11 cellular contexts compared by ENCODE assay signal in the genomic region with DNA sequence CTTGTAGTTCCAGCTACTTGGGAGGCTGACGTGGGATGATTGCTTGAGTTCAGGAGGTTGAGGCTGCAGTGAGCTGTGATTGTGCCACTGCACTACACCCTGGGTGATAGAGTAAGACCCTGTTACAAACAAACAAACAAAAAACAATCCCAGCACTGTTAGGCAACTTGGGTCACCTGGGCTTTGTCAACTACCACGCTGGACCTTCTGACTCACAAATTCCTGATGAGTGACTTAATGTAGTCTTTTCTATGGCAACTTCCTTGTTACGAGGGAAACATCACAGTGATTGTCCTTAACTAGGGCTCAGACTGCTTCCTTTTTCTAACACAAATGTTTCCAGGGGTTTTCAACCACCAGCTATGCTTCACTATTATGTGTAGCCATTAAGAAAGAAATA.
DNase-seq lines count a peak whose midpoint lies in the region; ATAC-seq, FAIRE-seq and TF ChIP-seq lines count a peak whose summit lies in the region.
"Had no signal": no experiment of that assay in that cellular context is flagged by ENCODE, and none has a peak within 500 bp of the region (broad histone marks: within the 10 kb centered on the region; RNA-seq: fewer than 3 reads in every experiment).

No MANE protein-coding gene starts in this region.

- H3K4me1 ChIP-seq in HCT116 (ENCODE audit: control insufficient read depth in 1 of 2, insufficient read depth in 2 of 2, low read length in 2 of 2) (peaks cover 3 to 15% of the 10 kb centered on the region in 2 experiments), foreskin keratinocyte (no peaks in the 10 kb centered on the region), small intestine (ENCODE audit: control insufficient read depth in 2 of 2, insufficient read depth in 1 of 2, low read depth in 1 of 2, low read length in 1 of 2) (no peaks in the 10 kb centered on the region), ovary (ENCODE audit: insufficient read depth) (peaks cover 1% of the 10 kb centered on the region)

- CTCF ChIA-PET in HCT116 (lab: Charles Lee) = no interaction called here

- H3K36me3 ChIP-seq in HCT116 (ENCODE audit: control insufficient read depth in 1 of 2, insufficient read depth in 2 of 2, low read length in 2 of 2) = no peaks in the 10 kb centered on the region
- H3K36me3 ChIP-seq in small intestine (ENCODE audit: control insufficient read depth in 2 of 2, insufficient read depth in 2 of 2, low read length in 2 of 2) = no peaks in the 10 kb centered on the region
- no peaks in the 10 kb centered on the region for H3K36me3 ChIP-seq in ovary

- TF ChIP-seq CTCF in HCT116 (IDR thresholded peaks at IDR 0.05 in 2 of 3, conservative IDR thresholded peaks at IDR 0.05 in 1 of 3; ENCODE audit: borderline replicate concordance in 1 of 3, insufficient read depth in 1 of 3, low read depth in 2 of 3, low read length in 2 of 3) (no peak), foreskin keratinocyte (conservative IDR thresholded peaks at IDR 0.05) (no peak), ovary (IDR thresholded peaks at IDR 0.05) (no peak)

- no peak for TF ChIP-seq POLR2A in HCT116 (IDR thresholded peaks at IDR 0.05; ENCODE audit: borderline replicate concordance, extremely low read depth, insufficient read depth, insufficient read length)
- no peak for TF ChIP-seq POLR2A in ovary (IDR thresholded peaks at IDR 0.05)

- no peaks in the 10 kb centered on the region for H3K9me3 ChIP-seq in HCT116 (ENCODE audit: control insufficient read depth in 1 of 2, insufficient read depth in 1 of 2, low read depth in 1 of 2, low read length in 2 of 2)
- no peaks in the 10 kb centered on the region for H3K9me3 ChIP-seq in small intestine (ENCODE audit: control insufficient read depth, low read depth)
- no peaks in the 10 kb centered on the region for H3K9me3 ChIP-seq in ovary

- H3K4me2 ChIP-seq in HCT116 (ENCODE audit: low read length) = peak overlapping the region; percentile 46

- POLR2A ChIA-PET in HCT116 (lab: Charles Lee) = no interaction called here

- H2AFZ ChIP-seq in HCT116 (ENCODE audit: low read depth, low read length, poor library complexity, severe bottlenecking) = no peak overlapping the region

- no peak overlapping the region for H3K9ac ChIP-seq in HCT116 (ENCODE audit: low read length)

- H3K4me3 ChIP-seq in HCT116 (replicated peaks in 1 of 2; ENCODE audit: low read depth in 1 of 2, low read length in 2 of 2) = no peak overlapping the region
- no peak overlapping the region for H3K4me3 ChIP-seq in small intestine (ENCODE audit: low read depth in 1 of 2, low read length in 2 of 2)
- H3K4me3 ChIP-seq in ovary = no peak overlapping the region

- no peaks in the 10 kb centered on the region for H4K20me1 ChIP-seq in HCT116 (ENCODE audit: insufficient read depth)

- no peak for TF ChIP-seq EP300 in ovary (IDR thresholded peaks at IDR 0.05)

- ATAC-seq in HCT116 (peak; percentile 44), foreskin keratinocyte (peak; percentile 98), GM18909 (IDR thresholded peaks at IDR 0.05; ENCODE audit: poor library complexity, unreplicated experiment) (no peak), left ventricle myocardium superior (no peak)

- RAD21 ChIA-PET in HCT116 (lab: Charles Lee; ENCODE audit: low non-redundant PET in 1 of 2, low total read pairs in 2 of 2, uncharacterized antibody in 2 of 2, unreplicated experiment in 2 of 2) = no interaction called here

- H3K79me2 ChIP-seq in HCT116 (ENCODE audit: insufficient read depth, low read length) = no peaks in the 10 kb centered on the region

- peak; percentile 67 for DNase-seq in HCT116 (ENCODE audit: low read depth, low spot score)
- DNase-seq in SKM-1 treated with dmso at 0.1 percent for 144 hours (lab: John Stamatoyannopoulos, UW; ENCODE audit: unreplicated experiment) = peak; percentile 72
- peak; percentile 71 to 86 for DNase-seq in foreskin keratinocyte
- DNase-seq in small intestine = peak; percentile 34
- no peak for DNase-seq in posterior vena cava (ENCODE audit: low spot score)
- DNase-seq in ovary = no peak
- DNase-seq in left ventricle myocardium superior = no peak
- DNase-seq: glutamatergic neuron, NCI-H510A treated with DMSO at 0.1 percent for 48 hours had no signal

- no peak for FAIRE-seq in small intestine (lab: Jason Lieb, UNC)
- FAIRE-seq: G401.6 had no signal

- intact Hi-C loops in HCT116 (cut with micrococcal nuclease) (no loop called here), posterior vena cava (cut with DNase I) (no loop called here), ovary (cut with DNase I) (no loop called here), left ventricle myocardium superior (cut with micrococcal nuclease) (no loop called here)

- H3K27ac ChIP-seq in HCT116 (ENCODE audit: low read depth, low read length) = no peak overlapping the region
- H3K27ac ChIP-seq in foreskin keratinocyte = peak overlapping the region; percentile 59
- peak overlapping the region in 1 of 2 donors; percentile 38 for H3K27ac ChIP-seq in small intestine (ENCODE audit: low read depth in 1 of 2, low read length in 1 of 2)
- no peak overlapping the region for H3K27ac ChIP-seq in ovary

- TF ChIP-seq RAD21 in HCT116 (IDR thresholded peaks at IDR 0.05; ENCODE audit: low read depth) = no peak

- 45 to 56% (median 50%) methylated on average over 3 of the region's 3 CpGs for WGBS in small intestine, 3 donors
- WGBS in ovary, 3 donors = 66 to 71% (median 70%) methylated on average over 3 of the region's 3 CpGs

- H3K27me3 ChIP-seq in HCT116 (ENCODE audit: insufficient read depth, low read length) = no peaks in the 10 kb centered on the region
- H3K27me3 ChIP-seq in foreskin keratinocyte = no peaks in the 10 kb centered on the region
- no peaks in the 10 kb centered on the region for H3K27me3 ChIP-seq in small intestine (ENCODE audit: control insufficient read depth in 2 of 2, insufficient read depth in 2 of 2, low read length in 2 of 2)
- H3K27me3 ChIP-seq in ovary = no peaks in the 10 kb centered on the region

- BruUV-seq in HCT116 (replicated peaks; lab: Mats Ljungman, UMichigan) = no TSS peak

- H3K9me2 ChIP-seq in HCT116 (ENCODE audit: insufficient read depth) = no peaks in the 10 kb centered on the region

TF ChIP-seq in HCT116, 20 proteins besides CTCF, POLR2A, EP300 and RAD21:
- peak; percentile 46 for TF ChIP-seq SP1 (IDR thresholded peaks at IDR 0.05; ENCODE audit: low read depth)
- no peak for TF ChIP-seq ZFX (IDR thresholded peaks at IDR 0.05)
- no peak for TF ChIP-seq TCF7L2 (IDR thresholded peaks at IDR 0.05; ENCODE audit: borderline replicate concordance, extremely low read depth, insufficient read depth, insufficient read length)
- TF ChIP-seq, protein P1, sequence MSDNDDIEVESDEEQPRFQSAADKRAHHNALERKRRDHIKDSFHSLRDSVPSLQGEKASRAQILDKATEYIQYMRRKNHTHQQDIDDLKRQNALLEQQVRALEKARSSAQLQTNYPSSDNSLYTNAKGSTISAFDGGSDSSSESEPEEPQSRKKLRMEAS (IDR thresholded peaks at IDR 0.05) = no peak
- peak; percentile 55; the same call in 1 of the 2 replicates for TF ChIP-seq CEBPB (IDR thresholded peaks at IDR 0.05; ENCODE audit: low read depth)
- TF ChIP-seq, protein P2, sequence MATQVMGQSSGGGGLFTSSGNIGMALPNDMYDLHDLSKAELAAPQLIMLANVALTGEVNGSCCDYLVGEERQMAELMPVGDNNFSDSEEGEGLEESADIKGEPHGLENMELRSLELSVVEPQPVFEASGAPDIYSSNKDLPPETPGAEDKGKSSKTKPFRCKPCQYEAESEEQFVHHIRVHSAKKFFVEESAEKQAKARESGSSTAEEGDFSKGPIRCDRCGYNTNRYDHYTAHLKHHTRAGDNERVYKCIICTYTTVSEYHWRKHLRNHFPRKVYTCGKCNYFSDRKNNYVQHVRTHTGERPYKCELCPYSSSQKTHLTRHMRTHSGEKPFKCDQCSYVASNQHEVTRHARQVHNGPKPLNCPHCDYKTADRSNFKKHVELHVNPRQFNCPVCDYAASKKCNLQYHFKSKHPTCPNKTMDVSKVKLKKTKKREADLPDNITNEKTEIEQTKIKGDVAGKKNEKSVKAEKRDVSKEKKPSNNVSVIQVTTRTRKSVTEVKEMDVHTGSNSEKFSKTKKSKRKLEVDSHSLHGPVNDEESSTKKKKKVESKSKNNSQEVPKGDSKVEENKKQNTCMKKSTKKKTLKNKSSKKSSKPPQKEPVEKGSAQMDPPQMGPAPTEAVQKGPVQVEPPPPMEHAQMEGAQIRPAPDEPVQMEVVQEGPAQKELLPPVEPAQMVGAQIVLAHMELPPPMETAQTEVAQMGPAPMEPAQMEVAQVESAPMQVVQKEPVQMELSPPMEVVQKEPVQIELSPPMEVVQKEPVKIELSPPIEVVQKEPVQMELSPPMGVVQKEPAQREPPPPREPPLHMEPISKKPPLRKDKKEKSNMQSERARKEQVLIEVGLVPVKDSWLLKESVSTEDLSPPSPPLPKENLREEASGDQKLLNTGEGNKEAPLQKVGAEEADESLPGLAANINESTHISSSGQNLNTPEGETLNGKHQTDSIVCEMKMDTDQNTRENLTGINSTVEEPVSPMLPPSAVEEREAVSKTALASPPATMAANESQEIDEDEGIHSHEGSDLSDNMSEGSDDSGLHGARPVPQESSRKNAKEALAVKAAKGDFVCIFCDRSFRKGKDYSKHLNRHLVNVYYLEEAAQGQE (IDR thresholded peaks at IDR 0.05; ENCODE audit: low read depth) = no peak
- TF ChIP-seq CBX3 (IDR thresholded peaks at IDR 0.05; ENCODE audit: low read depth) = no peak
- peak; percentile 72 for TF ChIP-seq FOSL1 (IDR thresholded peaks at IDR 0.05; ENCODE audit: low read depth)
- TF ChIP-seq ZNF274 (IDR thresholded peaks at IDR 0.05; ENCODE audit: low read depth, low read length) = no peak
- TF ChIP-seq EZH2 (IDR thresholded peaks at IDR 0.05) = no peak
- TF ChIP-seq JUND (IDR thresholded peaks at IDR 0.05) = peak; percentile 71
- no peak for TF ChIP-seq POLR2AphosphoS5 (IDR thresholded peaks at IDR 0.05; ENCODE audit: low read depth, low read length)
TF ChIP-seq in HCT116: peak in this region for 4.

Comparison
In these comparisons a context has a peak if more than half of its experiments do, and no peak if none do; other contexts are left out.
1. ATAC-seq: peak in HCT116 (single experiment) and foreskin keratinocyte (single experiment); none in GM18909 (single experiment) and left ventricle myocardium superior (single experiment).
2. DNase-seq: peak in HCT116 (single experiment), SKM-1 treated with dmso at 0.1 percent for 144 hours (single experiment), foreskin keratinocyte (2 of 2) and small intestine (single experiment); none in posterior vena cava (single experiment), ovary (0 of 5) and left ventricle myocardium superior (single experiment).